Comparison of ENCODE assay signal across 20 cellular contexts in genomic region chr7:18831381-18831901, GRCh38.
DNase-seq lines count a peak whose midpoint lies in the region; ATAC-seq, FAIRE-seq and TF ChIP-seq lines count a peak whose summit lies in the region.
"Had no signal": no experiment of that assay in that cellular context is flagged by ENCODE, and none has a peak within 500 bp of the region (broad histone marks: within the 10 kb centered on the region; RNA-seq: fewer than 3 reads in every experiment).

No MANE protein-coding gene starts in this region.

- in situ Hi-C loops in HepG2 (cut with HindIII; ENCODE audit: extremely low pct_ligation_motif_present, low pct_unique_long_range_greater_than_20kb) (no loop called here), KBM-7 (cut with MboI; ENCODE audit: low pct_unique_long_range_greater_than_20kb, low sequenced_read_pairs) (no loop called here)

- WGBS in right cardiac atrium = 48% methylated on average over 6 of the region's 6 CpGs
- WGBS in HepG2 (ENCODE audit: low lambda C conversion rate) = 13% methylated on average over 6 of the region's 6 CpGs

- H3K4me1 ChIP-seq in right cardiac atrium (ENCODE audit: control insufficient read depth, insufficient read depth, low read length) = no peaks in the 10 kb centered on the region
- no peaks in the 10 kb centered on the region for H3K4me1 ChIP-seq in HepG2 (ENCODE audit: insufficient read depth, low read length)

- H3K36me3 Mint-ChIP-seq in nephron (ENCODE audit: low read depth) = no peaks in the 10 kb centered on the region

- H3K27ac ChIP-seq in right cardiac atrium (ENCODE audit: low read length) (no peak overlapping the region), HepG2 (ENCODE audit: extremely low read length, insufficient read depth, low read length) (no peak overlapping the region)

- no peaks in the 10 kb centered on the region for H3K9me3 ChIP-seq in right cardiac atrium (ENCODE audit: control insufficient read depth, low read length)
- peaks cover 36% of the 10 kb centered on the region for H3K9me3 ChIP-seq in HepG2 (ENCODE audit: low read length)

- no peaks in the 10 kb centered on the region for H3K36me3 ChIP-seq in HepG2 (replicated peaks in 1 of 2; ENCODE audit: control insufficient read depth in 1 of 2, insufficient read depth in 2 of 2, low read length in 2 of 2)

- no peaks in the 10 kb centered on the region for H3K27me3 Mint-ChIP-seq in nephron (ENCODE audit: low read depth)
- H3K27me3 Mint-ChIP-seq: IgD-negative memory B cell had no signal

- TF ChIP-seq EP300 in HepG2 (IDR thresholded peaks at IDR 0.05; ENCODE audit: low read depth in 2 of 2, low read length in 2 of 2) (no peak), HepG2 (CRISPR knock-in tag; IDR thresholded peaks at IDR 0.05; ENCODE audit: borderline replicate concordance) (no peak)

- CTCF ChIA-PET in HepG2 (lab: Yijun Ruan, JAX; ENCODE audit: low intra/inter-chr PET ratio, low total read pairs) = no interaction called here

- TF ChIP-seq POLR2A in HepG2 (IDR thresholded peaks at IDR 0.05; ENCODE audit: insufficient read depth in 1 of 2, low read depth in 2 of 2, low read length in 2 of 2) = no peak

- H3K4me2 ChIP-seq in HepG2 (ENCODE audit: low read depth, low read length) = no peak overlapping the region

- POLR2A ChIA-PET in HepG2 (lab: Yijun Ruan, JAX) = no interaction called here

- peak; percentile 15 for ATAC-seq in Right ventricle myocardium superior (ENCODE audit: poor library complexity)
- ATAC-seq in right cardiac atrium = no peak
- ATAC-seq in HepG2 = no peak
- ATAC-seq: HCT116, Right ventricle myocardium inferior had no signal

- intact Hi-C loops in Right ventricle myocardium superior (cut with DNase I) = no loop called here
- intact Hi-C loops in right cardiac atrium (cut with DNase I) = no loop called here
- intact Hi-C loops in HepG2 (cut with micrococcal nuclease; ENCODE audit: unreplicated experiment) = no loop called here

- no peak for FAIRE-seq in HepG2 (lab: Jason Lieb, UNC)

- H3K9ac ChIP-seq in HepG2 (ENCODE audit: insufficient read depth, low read depth, low read length) = no peak overlapping the region

- peak overlapping the region; percentile 72 to 94 (median 75) for H3K27ac Mint-ChIP-seq in nephron
- H3K27ac Mint-ChIP-seq: CD14-positive monocyte, IgD-negative memory B cell had no signal

- H2AFZ ChIP-seq in HepG2 (ENCODE audit: low read length) = no peak overlapping the region

- no peaks in the 10 kb centered on the region for H3K9me3 Mint-ChIP-seq in nephron

- no peak for DNase-seq in Right ventricle myocardium superior
- DNase-seq in right cardiac atrium = no peak
- DNase-seq in dermis blood vessel endothelial cell = peak; percentile 8
- DNase-seq in fibroblast of mammary gland (ENCODE audit: low read depth) = peak; percentile 65
- DNase-seq in germinal center (ENCODE audit: low spot score) = no peak
- no peak for DNase-seq in HepG2 (ENCODE audit: low spot score)
- DNase-seq in KBM-7 = no peak
- DNase-seq: 8988T, DMS53, GF-D8, Karpas-422, NCI-H1694, NCI-H2081, NCI-H2171, NCI-H524 treated with DMSO at 0.1 percent for 48 hours had no signal

- no peak for TF ChIP-seq CTCF in fibroblast of mammary gland (conservative IDR thresholded peaks at IDR 0.05; ENCODE audit: control insufficient read depth, insufficient read depth, low read depth, low read length)
- no peak for TF ChIP-seq CTCF in nephron (IDR thresholded peaks at IDR 0.05; ENCODE audit: unreplicated experiment in 3 of 3)
- TF ChIP-seq CTCF in HepG2 (CRISPR knock-in tag; IDR thresholded peaks at IDR 0.05) = no peak

- no TSS peak for BruUV-seq in HepG2 (replicated peaks; lab: Mats Ljungman, UMichigan)

- no peaks in the 10 kb centered on the region for H3K79me2 ChIP-seq in HepG2 (ENCODE audit: insufficient read depth, low read length)

- peaks cover 45% of the 10 kb centered on the region for H3K4me1 Mint-ChIP-seq in nephron
- H3K4me1 Mint-ChIP-seq: IgD-negative memory B cell had no signal

- no peak overlapping the region for H3K4me3 Mint-ChIP-seq in nephron
- H3K4me3 Mint-ChIP-seq: CD14-positive monocyte, IgD-negative memory B cell had no signal

- H3K4me3 ChIP-seq in right cardiac atrium (ENCODE audit: low read length) (no peak overlapping the region), fibroblast of mammary gland (ENCODE audit: control insufficient read depth, low read depth, low read length) (no peak overlapping the region), HepG2 (replicated peaks in 1 of 3; ENCODE audit: insufficient read depth in 1 of 3, low read depth in 2 of 3, low read length in 3 of 3) (no peak overlapping the region)

- no peaks in the 10 kb centered on the region for H4K20me1 ChIP-seq in HepG2 (ENCODE audit: insufficient read depth, low read length)

- H3K27me3 ChIP-seq in right cardiac atrium (ENCODE audit: control insufficient read depth, insufficient read depth) (no peaks in the 10 kb centered on the region), HepG2 (ENCODE audit: control insufficient read depth in 1 of 2, insufficient read depth in 2 of 2, low read length in 2 of 2) (no peaks in the 10 kb centered on the region)

- no peak for TF ChIP-seq RAD21 in HepG2 (CRISPR knock-in tag; IDR thresholded peaks at IDR 0.05)

TF ChIP-seq in HepG2, 621 proteins besides CTCF, POLR2A, EP300 and RAD21 (continues in another document):
- TF ChIP-seq RARA (CRISPR knock-in tag; IDR thresholded peaks at IDR 0.05) (no peak), KLF15 (CRISPR knock-in tag; IDR thresholded peaks at IDR 0.05; ENCODE audit: borderline replicate concordance) (no peak), CCAR2 (optimal IDR thresholded peaks at IDR 0.05; ENCODE audit: low read depth, low read length) (no peak), ZNF264 (CRISPR knock-in tag; IDR thresholded peaks at IDR 0.05) (no peak), ZNF12 (CRISPR knock-in tag; IDR thresholded peaks at IDR 0.05) (no peak), ZC3H13 (CRISPR knock-in tag; IDR thresholded peaks at IDR 0.05) (no peak), ZNF619 (CRISPR knock-in tag; IDR thresholded peaks at IDR 0.05) (no peak), ZNF646 (CRISPR knock-in tag; IDR thresholded peaks at IDR 0.05) (no peak), RXRB (CRISPR knock-in tag; IDR thresholded peaks at IDR 0.05; ENCODE audit: borderline replicate concordance) (no peak), ZNF326 (CRISPR knock-in tag; IDR thresholded peaks at IDR 0.05; ENCODE audit: borderline replicate concordance) (no peak)

Comparison
In these comparisons a context has a peak if more than half of its experiments do, and no peak if none do; other contexts are left out.
1. DNase-seq: peak in dermis blood vessel endothelial cell (single experiment) and fibroblast of mammary gland (single experiment); none in Right ventricle myocardium superior (single experiment), right cardiac atrium (0 of 3), germinal center (single experiment), HepG2 (single experiment) and KBM-7 (single experiment).